In the genomic region with DNA sequence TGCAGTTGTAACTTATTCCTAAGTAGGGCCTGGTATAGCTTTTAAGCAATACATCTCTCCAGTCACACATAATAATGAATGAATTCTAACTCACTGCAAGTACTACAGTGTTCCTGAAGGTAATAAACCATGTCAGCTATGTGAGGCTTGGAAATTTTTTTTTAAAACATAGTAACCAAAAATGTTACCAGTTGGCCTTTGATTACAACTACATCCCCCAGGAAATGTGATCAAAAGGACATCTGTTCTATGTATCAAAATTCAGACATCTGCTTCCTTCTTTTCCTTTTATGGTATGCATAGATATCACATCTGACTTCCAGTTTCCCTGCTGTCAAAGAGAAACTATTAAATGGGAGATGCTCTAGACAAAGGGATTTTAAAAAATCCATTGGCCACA, we compare ENCODE assay signal across 20 cellular contexts.
DNase-seq lines count a peak whose midpoint lies in the region; ATAC-seq and TF ChIP-seq lines count a peak whose summit lies in the region.
"Had no signal": no experiment of that assay in that cellular context is flagged by ENCODE, and none has a peak within 500 bp of the region (broad histone marks: within the 10 kb centered on the region; RNA-seq: fewer than 3 reads in every experiment).

No MANE protein-coding gene starts in this region.

- no peaks in the 10 kb centered on the region for H3K4me1 Mint-ChIP-seq in type B pancreatic cell (ENCODE audit: unreplicated experiment)
- H3K4me1 Mint-ChIP-seq: activated naive CD8-positive, alpha-beta T cell treated with anti-CD3 and anti-CD28 coated beads, Interleukin-2, amount 10 ng/mL, durations not matched to agents 7 days and 5 days; stimulated activated memory B cell treated with anti-CD40 and anti-IgM and Interleukin-4, amounts not matched to agents 10 μg/mL and 1 μg/mL and 100 μg/mL, for 72 hours had no signal

- H2AFZ ChIP-seq in SK-N-SH (ENCODE audit: low read depth), result no peak overlapping the region

- H3K9me3 ChIP-seq in SK-N-SH, result no peaks in the 10 kb centered on the region
- H3K9me3 ChIP-seq in left lung, result no peaks in the 10 kb centered on the region
- H3K9me3 ChIP-seq: tibial nerve had no signal

- TF ChIP-seq EP300 in SK-N-SH (IDR thresholded peaks at IDR 0.05; ENCODE audit: borderline replicate concordance in 1 of 2, low read depth in 1 of 2, low read length in 1 of 2), result peak; percentile 53 to 61; a peak in 2 of 4 replicates

- POLR2A ChIA-PET in SK-N-SH (lab: Yijun Ruan, JAX), result no interaction called here

- CTCF ChIA-PET in SK-N-SH (lab: Yijun Ruan, JAX), result no interaction called here

- H3F3A ChIP-seq in SK-N-SH (replicated peaks; ENCODE audit: insufficient read depth), result peaks cover 44% of the 10 kb centered on the region

- no peak for ATAC-seq in GM21786 (IDR thresholded peaks at IDR 0.05; ENCODE audit: unreplicated experiment)
- ATAC-seq in left lung, result no peak
- ATAC-seq: stimulated activated memory B cell treated with anti-CD40 and anti-IgM and Interleukin-4, amounts not matched to agents 10 μg/mL and 1 μg/mL and 100 μg/mL, for 72 hours had no signal

- H3K9me3 Mint-ChIP-seq in type B pancreatic cell, result peaks cover 7% of the 10 kb centered on the region
- H3K9me3 Mint-ChIP-seq: activated naive CD8-positive, alpha-beta T cell treated with anti-CD3 and anti-CD28 coated beads, Interleukin-2, amount 10 ng/mL, durations not matched to agents 7 days and 5 days; stimulated activated memory B cell treated with anti-CD40 and anti-IgM and Interleukin-4, amounts not matched to agents 10 μg/mL and 1 μg/mL and 100 μg/mL, for 72 hours had no signal

- H3K79me2 ChIP-seq in SK-N-SH (ENCODE audit: insufficient read depth), result no peaks in the 10 kb centered on the region

- peak overlapping the region; percentile 71 for H3K27ac Mint-ChIP-seq in type B pancreatic cell
- H3K27ac Mint-ChIP-seq: activated naive CD8-positive, alpha-beta T cell treated with anti-CD3 and anti-CD28 coated beads, Interleukin-2, amount 10 ng/mL, durations not matched to agents 7 days and 5 days; nephron progenitor cell; stimulated activated memory B cell treated with anti-CD40 and anti-IgM and Interleukin-4, amounts not matched to agents 10 μg/mL and 1 μg/mL and 100 μg/mL, for 72 hours had no signal

- H3K27me3 Mint-ChIP-seq in type B pancreatic cell, result no peaks in the 10 kb centered on the region
- H3K27me3 Mint-ChIP-seq: activated naive CD8-positive, alpha-beta T cell treated with anti-CD3 and anti-CD28 coated beads, Interleukin-2, amount 10 ng/mL, durations not matched to agents 7 days and 5 days; stimulated activated memory B cell treated with anti-CD40 and anti-IgM and Interleukin-4, amounts not matched to agents 10 μg/mL and 1 μg/mL and 100 μg/mL, for 72 hours had no signal

- H3K4me2 ChIP-seq in SK-N-SH, result no peak overlapping the region

- H4K20me1 ChIP-seq in SK-N-SH (ENCODE audit: insufficient read depth), result no peaks in the 10 kb centered on the region

- no peak for TF ChIP-seq CTCF in SK-N-SH (IDR thresholded peaks at IDR 0.05)
- no peak for TF ChIP-seq CTCF in type B pancreatic cell (conservative IDR thresholded peaks at IDR 0.05)
- no peak for TF ChIP-seq CTCF in left lung (IDR thresholded peaks at IDR 0.05)

- peak overlapping the region; percentile 47 for H3K4me3 Mint-ChIP-seq in type B pancreatic cell
- H3K4me3 Mint-ChIP-seq: activated naive CD8-positive, alpha-beta T cell treated with anti-CD3 and anti-CD28 coated beads, Interleukin-2, amount 10 ng/mL, durations not matched to agents 7 days and 5 days; nephron progenitor cell; stimulated activated memory B cell treated with anti-CD40 and anti-IgM and Interleukin-4, amounts not matched to agents 10 μg/mL and 1 μg/mL and 100 μg/mL, for 72 hours had no signal

- intact Hi-C loops in left lung (cut with DNase I), result no loop called here

- H3K9me2 ChIP-seq in SK-N-SH, result no peaks in the 10 kb centered on the region

- peaks cover 33% of the 10 kb centered on the region for H3K36me3 Mint-ChIP-seq in type B pancreatic cell

- peaks cover 4 to 25% of the 10 kb centered on the region in 2 experiments; a peak in 3 of 4 replicates for H3K4me1 ChIP-seq in SK-N-SH (ENCODE audit: control insufficient read depth in 1 of 2, insufficient read depth in 2 of 2, low read depth in 1 of 2, low read length in 1 of 2)
- no peaks in the 10 kb centered on the region for H3K4me1 ChIP-seq in left lung
- H3K4me1 ChIP-seq: tibial nerve had no signal

- peak overlapping the region; percentile 33 to 64; a peak in 2 of 4 replicates for H3K27ac ChIP-seq in SK-N-SH (ENCODE audit: low read depth in 2 of 2, low read length in 1 of 2)
- H3K27ac ChIP-seq in left lung, result no peak overlapping the region
- H3K27ac ChIP-seq: 22Rv1, tibial nerve had no signal

- no peak overlapping the region for H3K9ac ChIP-seq in SK-N-SH

- H3K27me3 ChIP-seq in SK-N-SH (ENCODE audit: insufficient read depth) (no peaks in the 10 kb centered on the region), left lung (no peaks in the 10 kb centered on the region)
- H3K27me3 ChIP-seq: tibial nerve had no signal

- H3K4me3 ChIP-seq in SK-N-SH (ENCODE audit: low read depth in 2 of 2, low read length in 1 of 2) (no peak overlapping the region), left lung (no peak overlapping the region)
- H3K4me3 ChIP-seq: tibial nerve had no signal

- H3K36me3 ChIP-seq in SK-N-SH (replicated peaks in 1 of 2; ENCODE audit: control insufficient read depth in 1 of 2, insufficient read depth in 2 of 2, low read length in 1 of 2) (no peaks in the 10 kb centered on the region), left lung (no peaks in the 10 kb centered on the region)

- no peak for TF ChIP-seq RAD21 in SK-N-SH (IDR thresholded peaks at IDR 0.05; ENCODE audit: low read length)

- DNase-seq in DMS53 treated with DMSO at 0.1 percent for 48 hours (lab: John Stamatoyannopoulos, UW; ENCODE audit: unreplicated experiment), result peak; percentile 20
- DNase-seq in DMS53 (lab: John Stamatoyannopoulos, UW), result no peak
- DNase-seq in SK-N-SH, result peak; percentile 47
- peak; percentile 51 for DNase-seq in foreskin melanocyte
- DNase-seq in type B pancreatic cell (ENCODE audit: extremely low spot score, unreplicated experiment), result no peak
- DNase-seq in left lung, result no peak
- no peak for DNase-seq in DMS153 treated with DMSO at 0.1 percent for 48 hours (lab: John Stamatoyannopoulos, UW; ENCODE audit: unreplicated experiment)
- DNase-seq: activated CD4-positive, CD25-positive, alpha-beta regulatory T cell; activated CD8-positive, alpha-beta memory T cell treated with anti-CD3 and anti-CD28 coated beads for 24 hours; activated naive CD8-positive, alpha-beta T cell treated with anti-CD3 and anti-CD28 coated beads, Interleukin-2, amount 10 ng/mL, durations not matched to agents 7 days and 5 days; C1 segment of cervical spinal cord; DMS79; head of caudate nucleus; NCI-H82; nephron progenitor cell; T-helper 1 cell had no signal

TF ChIP-seq in SK-N-SH, 30 proteins besides CTCF, POLR2A, EP300 and RAD21:
- peak; percentile 91 for TF ChIP-seq TCF12 (IDR thresholded peaks at IDR 0.05)
- TF ChIP-seq, protein P1, sequence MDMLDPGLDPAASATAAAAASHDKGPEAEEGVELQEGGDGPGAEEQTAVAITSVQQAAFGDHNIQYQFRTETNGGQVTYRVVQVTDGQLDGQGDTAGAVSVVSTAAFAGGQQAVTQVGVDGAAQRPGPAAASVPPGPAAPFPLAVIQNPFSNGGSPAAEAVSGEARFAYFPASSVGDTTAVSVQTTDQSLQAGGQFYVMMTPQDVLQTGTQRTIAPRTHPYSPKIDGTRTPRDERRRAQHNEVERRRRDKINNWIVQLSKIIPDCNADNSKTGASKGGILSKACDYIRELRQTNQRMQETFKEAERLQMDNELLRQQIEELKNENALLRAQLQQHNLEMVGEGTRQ (IDR thresholded peaks at IDR 0.05; ENCODE audit: borderline replicate concordance, low read depth, low read length), result no peak
- no peak for TF ChIP-seq SMC3 (IDR thresholded peaks at IDR 0.05; ENCODE audit: low read depth, low read length)
- peak; percentile 20; the same call in 1 of the 2 replicates for TF ChIP-seq NFIC (IDR thresholded peaks at IDR 0.05; ENCODE audit: borderline replicate concordance)
- TF ChIP-seq PBX3 (IDR thresholded peaks at IDR 0.05), result peak; percentile 75
- peak; percentile 41; the same call in 1 of the 2 replicates for TF ChIP-seq FOXM1 (IDR thresholded peaks at IDR 0.05; ENCODE audit: low read depth)
- peak; percentile 28; the same call in 1 of the 2 replicates for TF ChIP-seq JUND (IDR thresholded peaks at IDR 0.05)
- TF ChIP-seq FOXJ3 (CRISPR knock-in tag; IDR thresholded peaks at IDR 0.05), result no peak
- no peak for TF ChIP-seq GABPA (IDR thresholded peaks at IDR 0.05; ENCODE audit: low read depth)
- TF ChIP-seq CHD2 (IDR thresholded peaks at IDR 0.05; ENCODE audit: low read length, partially characterized antibody), result peak; percentile 35

Comparison
In these comparisons a context has a peak if more than half of its experiments do, and no peak if none do; other contexts are left out.
1. DNase-seq: peak in DMS53 treated with DMSO at 0.1 percent for 48 hours (single experiment), SK-N-SH (single experiment) and foreskin melanocyte (single experiment); none in DMS53 (single experiment), type B pancreatic cell (single experiment), left lung (0 of 2) and DMS153 treated with DMSO at 0.1 percent for 48 hours (single experiment).
2. H3K27ac ChIP-seq: peak in SK-N-SH (2 of 2); none in left lung (0 of 2).